9 cellular contexts compared by ENCODE assay signal in genomic region chr19:41530761-41531301, GRCh38. TPM values are rescaled to one million over a fixed set of nuclear protein-coding genes. Genes with fewer than 3 reads are reported as not detected.
DNase-seq lines count a peak whose midpoint lies in the region; ATAC-seq, FAIRE-seq and TF ChIP-seq lines count a peak whose summit lies in the region.
"Had no signal": no experiment of that assay in that cellular context is flagged by ENCODE, and none has a peak within 500 bp of the region (broad histone marks: within the 10 kb centered on the region; RNA-seq: fewer than 3 reads in every experiment).

No MANE protein-coding gene starts in this region.

- H3K27ac Mint-ChIP-seq in activated naive CD8-positive, alpha-beta T cell, result peak overlapping the region; percentile 80

- in situ Hi-C loops in transverse colon (cut with MboI; ENCODE audit: low pct_ligation_motif_present in 1 of 4, low pct_unique_long_range_greater_than_20kb in 1 of 4, low sequenced_read_pairs in 3 of 4), result no loop called here

- ATAC-seq in activated T-cell treated with anti-CD3 and anti-CD28 coated beads, Interleukin-2, amount 50 U/mL, for 4 hours, result no peak
- no peak for ATAC-seq in GM18873 (IDR thresholded peaks at IDR 0.05; ENCODE audit: low FRiP score, unreplicated experiment)

- TF ChIP-seq CTCF in keratinocyte (optimal IDR thresholded peaks at IDR 0.05 in 1 of 3, IDR thresholded peaks at IDR 0.05 in 1 of 3, conservative IDR thresholded peaks at IDR 0.05 in 1 of 3; ENCODE audit: extremely low read depth in 1 of 3, insufficient read depth in 2 of 3, low read length in 3 of 3), result no peak
- TF ChIP-seq CTCF in transverse colon (IDR thresholded peaks at IDR 0.05), result no peak

- no peak overlapping the region for H3K4me3 ChIP-seq in keratinocyte (ENCODE audit: control insufficient read depth in 2 of 3, extremely low read depth in 1 of 3, insufficient read depth in 2 of 3, low read depth in 1 of 3, low read length in 3 of 3)
- H3K4me3 ChIP-seq in transverse colon, result no peak overlapping the region
- H3K4me3 ChIP-seq: hepatocyte had no signal

- H3K4me1 ChIP-seq in keratinocyte (ENCODE audit: control insufficient read depth, extremely low read depth, insufficient read depth, low read length) (no peaks in the 10 kb centered on the region), transverse colon (peaks cover 0 to 27% (median 2%) of the 10 kb centered on the region in 4 donors)

- H3K9ac ChIP-seq in keratinocyte (ENCODE audit: control insufficient read depth, extremely low read depth, insufficient read depth, low read length), result no peak overlapping the region

- H3K79me2 ChIP-seq in keratinocyte (ENCODE audit: control insufficient read depth, insufficient read depth, low read length), result no peaks in the 10 kb centered on the region
- H3K79me2 ChIP-seq: hepatocyte had no signal

- FAIRE-seq in keratinocyte (lab: Jason Lieb, UNC), result peak; percentile 53

- peaks cover 2% of the 10 kb centered on the region for H3K27me3 Mint-ChIP-seq in activated T-cell treated with anti-CD3 and anti-CD28 coated beads, Interleukin-2, amount 50 U/mL, for 4 hours (ENCODE audit: low read depth)
- H3K27me3 Mint-ChIP-seq in activated naive CD8-positive, alpha-beta T cell, result peaks cover 4% of the 10 kb centered on the region

- 48 to 50% methylated on average over 4 to 8 of the region's 8 CpGs for WGBS in transverse colon (ENCODE audit: low coverage in 1 of 2), 2 donors

- TF ChIP-seq EP300 in transverse colon (IDR thresholded peaks at IDR 0.05; ENCODE audit: low read depth), result no peak

- no peaks in the 10 kb centered on the region for H4K20me1 ChIP-seq in keratinocyte (ENCODE audit: control insufficient read depth, extremely low read depth, insufficient read depth, low read length)

- intact Hi-C loops in transverse colon (cut with DNase I; ENCODE audit: low total_unique reads), result no loop called here

- H3K27me3 ChIP-seq in keratinocyte (ENCODE audit: control insufficient read depth, extremely low read depth, insufficient read depth, low read length) (no peaks in the 10 kb centered on the region), transverse colon (peaks cover 40% of the 10 kb centered on the region)
- H3K27me3 ChIP-seq: hepatocyte had no signal

- H3K4me3 Mint-ChIP-seq in activated T-cell treated with anti-CD3 and anti-CD28 coated beads, Interleukin-2, amount 50 U/mL, for 4 hours, result peak overlapping the region; percentile 79
- peak overlapping the region; percentile 77 for H3K4me3 Mint-ChIP-seq in activated naive CD8-positive, alpha-beta T cell

- TF ChIP-seq POLR2A in transverse colon (IDR thresholded peaks at IDR 0.05), result no peak

- H3K4me2 ChIP-seq in keratinocyte (ENCODE audit: control insufficient read depth, extremely low read depth, insufficient read depth, low read depth, low read length), result no peak overlapping the region
- H3K4me2 ChIP-seq: hepatocyte had no signal

- dilution Hi-C loops in keratinocyte (cut with MboI; ENCODE audit: extremely low pct_ligation_motif_present, low sequenced_read_pairs), result no loop called here

- H3K9me3 ChIP-seq in keratinocyte (ENCODE audit: control insufficient read depth, low read depth, low read length) (no peaks in the 10 kb centered on the region), transverse colon (no peaks in the 10 kb centered on the region)

- H3K4me1 Mint-ChIP-seq in activated T-cell treated with anti-CD3 and anti-CD28 coated beads, Interleukin-2, amount 50 U/mL, for 4 hours (ENCODE audit: low read depth), result peaks cover 59% of the 10 kb centered on the region
- peaks cover 53% of the 10 kb centered on the region for H3K4me1 Mint-ChIP-seq in activated naive CD8-positive, alpha-beta T cell (ENCODE audit: low read depth)

- H3K36me3 ChIP-seq in keratinocyte (ENCODE audit: control insufficient read depth in 2 of 2, extremely low read depth in 1 of 2, insufficient read depth in 2 of 2, low read length in 2 of 2) (no peaks in the 10 kb centered on the region), transverse colon (no peaks in the 10 kb centered on the region)

- H3K27ac ChIP-seq in keratinocyte (ENCODE audit: control insufficient read depth, insufficient read depth, low read length), result no peak overlapping the region
- peak overlapping the region; percentile 51 to 74 (median 61) for H3K27ac ChIP-seq in transverse colon
- H3K27ac ChIP-seq: hepatocyte had no signal

- H3K9me3 Mint-ChIP-seq in activated T-cell treated with anti-CD3 and anti-CD28 coated beads, Interleukin-2, amount 50 U/mL, for 4 hours, result peaks cover 21% of the 10 kb centered on the region
- H3K9me3 Mint-ChIP-seq in activated naive CD8-positive, alpha-beta T cell (ENCODE audit: low read depth), result peaks cover 4% of the 10 kb centered on the region

- DNase-seq in activated T-cell treated with anti-CD3 and anti-CD28 coated beads, Interleukin-2, amount 50 U/mL, for 4 hours, result no peak
- no peak for DNase-seq in activated T-cell treated with anti-CD3 and anti-CD28 coated beads, Interleukin-2, amount 50 U/mL, for 1 hour
- DNase-seq in keratinocyte (ENCODE audit: low read depth, low spot score) (no peak), transverse colon (no peak), NCI-H146 (lab: John Stamatoyannopoulos, UW) (no peak), NCI-H446 (lab: John Stamatoyannopoulos, UW) (no peak)

- H3K9me1 ChIP-seq in keratinocyte (ENCODE audit: control insufficient read depth, extremely low read depth, insufficient read depth, low read length), result no peaks in the 10 kb centered on the region

- no peak overlapping the region for H2AFZ ChIP-seq in keratinocyte (ENCODE audit: control insufficient read depth, low read length)
- H2AFZ ChIP-seq: hepatocyte had no signal

- no peaks in the 10 kb centered on the region for H3K36me3 Mint-ChIP-seq in activated T-cell treated with anti-CD3 and anti-CD28 coated beads, Interleukin-2, amount 50 U/mL, for 4 hours (ENCODE audit: insufficient read depth)
- H3K36me3 Mint-ChIP-seq in activated naive CD8-positive, alpha-beta T cell, result peaks cover 3% of the 10 kb centered on the region

RNA-seq across cellular contexts. Expression of gene CEACAM21, which starts 45.1 kb away (rescaled TPM):
- 10 to 100 TPM in 2 of 3 donors, 1 to 10 TPM in 1; 6.1 to 12.9 (median 11.0) TPM for total RNA-seq in activated T-cell treated with anti-CD3 and anti-CD28 coated beads, Interleukin-2, amount 50 U/mL, for 4 hours
- polyA plus RNA-seq in keratinocyte, result not detected in 3 replicates
- polyA plus RNA-seq in keratinocyte (2011; ENCODE audit: low read depth), result not detected
- polyA plus RNA-seq in keratinocyte (2011; cell fraction: cytosol; rRNA removed), result 0.04 TPM in 1 of 2 replicates, not detected in the other
- not detected in 2 replicates for polyA plus RNA-seq in keratinocyte (2011; cell fraction: nucleus; rRNA removed)
- not detected in 2 replicates for polyA plus RNA-seq in keratinocyte (2012; ENCODE audit: low replicate concordance)
- 0.19 TPM in 1 of 3 replicates, not detected in the others for polyA minus RNA-seq in keratinocyte
- not detected for polyA minus RNA-seq in keratinocyte (2011; cell fraction: cytosol; rRNA and poly(A)+ RNA removed)
- not detected in 2 replicates for polyA minus RNA-seq in keratinocyte (2011; cell fraction: nucleus; rRNA and poly(A)+ RNA removed)
- 1 to 10 TPM in 1 of 4 donors, under 1 TPM in 2, not detected in 1; 0.41 to 1.1 (median 0.95) TPM for total RNA-seq in transverse colon
- polyA plus RNA-seq: hepatocyte had no signal
